Comparison of ENCODE assay signal across 16 cellular contexts in the genomic region with DNA sequence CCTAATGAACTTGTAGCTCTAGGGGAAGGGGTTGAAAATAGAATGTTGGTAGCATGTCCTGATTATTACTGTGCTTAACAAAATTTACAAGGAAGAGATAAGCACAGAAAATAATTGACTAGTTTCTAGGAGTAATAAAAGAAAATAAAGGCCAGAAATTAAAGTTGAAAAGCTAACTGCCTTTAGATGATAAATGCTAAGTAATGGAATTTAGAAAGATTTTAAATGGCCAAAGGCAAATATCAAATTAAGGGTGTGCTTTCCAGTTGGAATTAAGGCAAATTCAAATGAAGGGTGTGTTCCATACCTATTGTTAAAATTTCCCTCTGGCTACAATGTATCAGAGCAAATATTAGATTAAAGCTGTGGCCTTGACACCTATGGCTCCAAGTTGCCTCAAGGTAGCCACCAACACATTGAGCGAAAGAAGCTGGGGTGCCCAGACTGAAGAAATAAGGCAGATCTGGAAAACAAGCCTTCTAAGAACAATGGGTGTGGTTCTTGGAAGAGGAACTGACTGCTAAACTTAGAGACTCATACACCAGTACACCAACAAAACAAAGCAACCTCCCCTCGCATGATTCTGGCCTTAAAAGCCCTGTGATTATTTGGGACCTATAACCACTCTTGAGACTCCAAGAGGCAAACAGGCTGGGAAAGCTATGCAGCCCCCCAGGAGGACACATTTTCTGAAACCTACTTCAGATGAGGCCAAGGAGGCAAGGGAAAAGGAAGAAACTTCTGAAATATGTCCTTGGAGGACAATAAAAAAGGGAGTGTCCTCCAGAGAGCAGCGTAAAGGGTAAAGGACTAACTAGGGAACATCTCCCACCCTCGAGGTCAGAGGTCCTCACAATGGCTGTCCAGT. TPM values are rescaled to one million over a fixed set of nuclear protein-coding genes. Genes with fewer than 3 reads are reported as not detected.
A peak's percentile ranks its signal among the peaks of the same experiment; 100 is the strongest.
DNase-seq lines count a peak whose midpoint lies in the region; ATAC-seq and TF ChIP-seq lines count a peak whose summit lies in the region.
"Had no signal": no experiment of that assay in that cellular context is flagged by ENCODE, and none has a peak within 500 bp of the region (broad histone marks: within the 10 kb centered on the region; RNA-seq: fewer than 3 reads in every experiment).

No MANE protein-coding gene starts in this region.

- H3K4me1 ChIP-seq in lower lobe of right lung: peaks cover 29% of the 10 kb centered on the region
- H3K4me1 ChIP-seq: sigmoid colon had no signal

- H3K27me3 ChIP-seq in lower lobe of right lung (ENCODE audit: low read depth) (no peaks in the 10 kb centered on the region), MG63 (no peaks in the 10 kb centered on the region)
- H3K27me3 ChIP-seq: sigmoid colon had no signal

- H3K4me3 ChIP-seq in lower lobe of right lung (no peak overlapping the region), MG63 (no peak overlapping the region)
- H3K4me3 ChIP-seq: sigmoid colon had no signal

- peaks cover 19% of the 10 kb centered on the region for H3K27me3 Mint-ChIP-seq in dendritic cell treated with granulocyte-macrophage colony-stimulating factor and Interleukin-4, amounts not matched to agents 40 ng/mL and 50 ng/mL, for 4 days

- DNase-seq in Right ventricle myocardium inferior (ENCODE audit: missing footprints): no peak
- DNase-seq in cardiac septum (ENCODE audit: low spot score): no peak
- DNase-seq in lower lobe of right lung: no peak
- DNase-seq in SKM-1 (lab: John Stamatoyannopoulos, UW; ENCODE audit: unreplicated experiment): no peak
- no peak for DNase-seq in HCEC 1CT
- DNase-seq in MG63: no peak
- DNase-seq: activated CD4-positive, alpha-beta T cell treated with anti-CD3 and anti-CD28 coated beads for 1 hour; activated T-cell treated with anti-CD3 and anti-CD28 coated beads, Interleukin-2, amount 50 U/mL, for 4 hours; GDM1; kidney; NCI-H774; nucleus accumbens; sigmoid colon had no signal

- no peaks in the 10 kb centered on the region for H3K9me3 Mint-ChIP-seq in dendritic cell treated with granulocyte-macrophage colony-stimulating factor and Interleukin-4, amounts not matched to agents 40 ng/mL and 50 ng/mL, for 4 days
- H3K9me3 Mint-ChIP-seq: activated T-cell treated with anti-CD3 and anti-CD28 coated beads, Interleukin-2, amount 50 U/mL, for 4 hours had no signal

- intact Hi-C loops in Right ventricle myocardium inferior (cut with DNase I) (no loop called here), cardiac septum (cut with DNase I) (no loop called here), lower lobe of right lung (cut with DNase I) (no loop called here)
- intact Hi-C loops in dendritic cell treated with granulocyte-macrophage colony-stimulating factor and Interleukin-4, amounts not matched to agents 40 ng/mL and 50 ng/mL, for 4 days (cut with micrococcal nuclease): no loop called here

- ATAC-seq in Right ventricle myocardium inferior (peak; percentile 66), lower lobe of right lung (peak; percentile 53 to 61), GM18867 (IDR thresholded peaks at IDR 0.05; ENCODE audit: unreplicated experiment) (no peak)
- ATAC-seq: activated T-cell treated with anti-CD3 and anti-CD28 coated beads, Interleukin-2, amount 50 U/mL, for 4 hours had no signal

- peak overlapping the region; percentile 97 for H3K27ac Mint-ChIP-seq in dendritic cell treated with granulocyte-macrophage colony-stimulating factor and Interleukin-4, amounts not matched to agents 40 ng/mL and 50 ng/mL, for 4 days

- no peaks in the 10 kb centered on the region for H3K36me3 Mint-ChIP-seq in dendritic cell treated with granulocyte-macrophage colony-stimulating factor and Interleukin-4, amounts not matched to agents 40 ng/mL and 50 ng/mL, for 4 days (ENCODE audit: low read depth)

- H3K27ac ChIP-seq in lower lobe of right lung: peak overlapping the region; percentile 12

- no peaks in the 10 kb centered on the region for H3K36me3 ChIP-seq in lower lobe of right lung
- H3K36me3 ChIP-seq in MG63: no peaks in the 10 kb centered on the region
- H3K36me3 ChIP-seq: sigmoid colon had no signal

- TF ChIP-seq CTCF in lower lobe of right lung (IDR thresholded peaks at IDR 0.05): no peak

- H3K9me3 ChIP-seq in lower lobe of right lung (no peaks in the 10 kb centered on the region), MG63 (no peaks in the 10 kb centered on the region)
- H3K9me3 ChIP-seq: sigmoid colon had no signal

- peaks cover 35% of the 10 kb centered on the region for H3K4me1 Mint-ChIP-seq in dendritic cell treated with granulocyte-macrophage colony-stimulating factor and Interleukin-4, amounts not matched to agents 40 ng/mL and 50 ng/mL, for 4 days (ENCODE audit: low read depth)

- H3K4me3 Mint-ChIP-seq in dendritic cell treated with granulocyte-macrophage colony-stimulating factor and Interleukin-4, amounts not matched to agents 40 ng/mL and 50 ng/mL, for 4 days: peak overlapping the region; percentile 48
- H3K4me3 Mint-ChIP-seq: activated T-cell treated with anti-CD3 and anti-CD28 coated beads, Interleukin-2, amount 50 U/mL, for 4 hours had no signal

RNA-seq across cellular contexts. Expression of a gene that starts 29.5 kb away (rescaled TPM):
- total RNA-seq in Right ventricle myocardium inferior (3.7 TPM), cardiac septum (2.5 TPM), lower lobe of right lung (34.6 TPM)
- total RNA-seq in MG63 (2014; rRNA removed; shearing (Covaris generic); ENCODE audit: low replicate concordance): 0.10 and 2.3 TPM in 2 replicates
- total RNA-seq: M059J had no signal

RNA-seq across cellular contexts. Expression of a gene that starts 33.1 kb away (rescaled TPM):
- total RNA-seq in Right ventricle myocardium inferior (0.38 TPM), cardiac septum (1.7 TPM), lower lobe of right lung (7.4 TPM)
- total RNA-seq in MG63 (2014; rRNA removed; shearing (Covaris generic); ENCODE audit: low replicate concordance): not detected in 2 replicates
- total RNA-seq: activated T-cell treated with anti-CD3 and anti-CD28 coated beads, Interleukin-2, amount 50 U/mL, for 4 hours; M059J had no signal
